Comparison of ENCODE assay signal across 8 cellular contexts in the genomic region with DNA sequence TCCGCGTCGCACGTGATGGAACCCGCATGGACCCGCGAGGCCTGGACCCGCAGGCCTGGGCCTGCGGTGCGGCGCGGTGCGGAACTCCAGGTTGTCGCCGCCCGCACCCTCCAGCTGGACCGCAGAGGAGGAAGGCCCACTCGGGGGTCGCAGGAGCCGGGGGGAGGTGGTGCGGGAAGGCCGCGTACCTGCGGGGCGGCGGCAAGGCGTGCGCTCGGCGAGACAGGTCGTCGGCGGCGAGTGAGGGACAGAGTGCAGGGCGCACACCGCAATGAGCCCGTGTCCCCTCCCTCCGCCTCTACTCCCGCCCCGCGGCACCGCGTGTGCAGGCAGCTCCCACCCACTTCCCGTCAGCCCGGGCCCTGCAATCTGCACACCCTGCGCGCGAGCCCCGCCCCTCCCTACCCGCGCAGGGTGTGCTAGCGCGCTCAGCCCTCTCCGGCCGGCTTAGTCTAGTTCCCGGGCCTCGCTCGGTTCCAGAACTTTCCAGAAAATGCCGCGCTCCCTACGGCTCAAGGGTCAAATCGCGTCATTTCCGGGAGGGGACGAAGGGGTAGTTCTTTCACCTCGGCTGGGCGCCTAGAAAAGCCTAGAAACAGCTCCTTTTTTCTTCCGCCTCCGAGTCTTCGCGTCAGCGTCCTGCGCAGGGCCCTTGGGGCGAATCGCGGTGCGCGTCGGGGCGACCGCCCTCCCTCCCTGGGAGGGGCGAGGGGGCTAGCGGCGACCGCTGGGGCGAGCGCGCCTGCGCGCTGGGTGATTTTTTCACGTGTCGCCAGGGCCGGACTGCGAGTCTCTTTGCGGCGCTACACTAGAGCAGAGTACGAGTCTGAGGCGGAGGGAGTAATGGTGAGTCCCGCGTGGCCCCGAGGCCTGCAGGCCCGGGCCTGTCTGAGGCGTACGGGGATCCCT. TPM values are rescaled to one million over a fixed set of nuclear protein-coding genes. Genes with fewer than 3 reads are reported as not detected.
DNase-seq lines count a peak whose midpoint lies in the region; ATAC-seq and TF ChIP-seq lines count a peak whose summit lies in the region.

A gene (minus strand): TSS at position 247 of the 909 bp plus-strand sequence. CDS start 992 bp downstream, outside the sequence.
A gene (plus strand): TSS at position 786 of the 909 bp plus-strand sequence. CDS start 58 bp downstream, at position 844.

- peak; percentile 72 for TF ChIP-seq POLR2A in breast epithelium (IDR thresholded peaks at IDR 0.05)

- TF ChIP-seq CTCF in VCaP (conservative IDR thresholded peaks at IDR 0.05) (no peak), breast epithelium (IDR thresholded peaks at IDR 0.05) (peak; percentile 5 to 37 (median 34))

- H3K4me3 ChIP-seq in ACC112 (ENCODE audit: low read depth, low read length) (peak within 1 kb of the TSS; percentile 99), breast epithelium (peak within 1 kb of the TSS; percentile 77 to 92 (median 80)), iPS-18c (ENCODE audit: insufficient read depth, low read depth, low read length) (peak within 1 kb of the TSS; percentile 95), skin epidermis (peak within 1 kb of the TSS; percentile 65 to 97 (median 91))

- H3K4me1 ChIP-seq in ACC112 (ENCODE audit: control insufficient read depth, insufficient read depth, low read length, unreplicated experiment) (peaks cover 44% of the 10 kb centered on the region), breast epithelium (peaks cover 0 to 26% of the 10 kb centered on the region in 2 donors)

- H3K27ac ChIP-seq in ACC112 (ENCODE audit: low read depth, low read length) (peak within 1 kb of the TSS; percentile 73), VCaP (peak within 1 kb of the TSS; percentile 95), breast epithelium (peak within 1 kb of the TSS; percentile 97 to 98), skin epidermis (peak within 1 kb of the TSS; percentile 79 to 99 (median 93))

- H3K36me3 ChIP-seq in ACC112 (ENCODE audit: insufficient read depth, low read length) (peaks cover 44% of the 10 kb centered on the region), breast epithelium (no peaks in the 10 kb centered on the region)

- H3K79me2 ChIP-seq in ACC112 (ENCODE audit: control insufficient read depth, insufficient read depth, low read length, unreplicated experiment), result peaks cover 85% of the 10 kb centered on the region

- DNase-seq in NCI-H2196 treated with DMSO at 0.1 percent for 48 hours (lab: John Stamatoyannopoulos, UW; ENCODE audit: unreplicated experiment), result peak; percentile 99
- DNase-seq in breast epithelium (ENCODE audit: low spot score in 2 of 2), result peak; percentile 96 to 97

- peak within 1 kb of the TSS; percentile 65 for H2AFZ ChIP-seq in ACC112 (ENCODE audit: low read length, unreplicated experiment)

- intact Hi-C loops in breast epithelium (cut with DNase I; ENCODE audit: low total_unique reads), result loop anchor here (5.0 kb wide), 1 partner anchor 1962 kb away; no protein-coding TSS in a partner anchor

- H3K9me3 ChIP-seq in breast epithelium (no peaks in the 10 kb centered on the region), iPS-18c (ENCODE audit: control insufficient read depth, insufficient read depth, low read length) (no peaks in the 10 kb centered on the region)

- peak; percentile 89 for ATAC-seq in GM18870 (IDR thresholded peaks at IDR 0.05; ENCODE audit: unreplicated experiment)
- peak; percentile 81 for ATAC-seq in HG03135 (IDR thresholded peaks at IDR 0.05; ENCODE audit: unreplicated experiment)

- H3K27me3 ChIP-seq in ACC112 (ENCODE audit: insufficient read depth, low read length), result no peaks in the 10 kb centered on the region
- H3K27me3 ChIP-seq in breast epithelium, result no peaks in the 10 kb centered on the region

RNA-seq across cellular contexts. Expression of the first gene that starts in this region (rescaled TPM):
- total RNA-seq in breast epithelium, result 100 to 1,000 TPM; 108 to 227 (median 205) TPM

RNA-seq across cellular contexts. Expression of the second gene that starts in this region (rescaled TPM):
- total RNA-seq in breast epithelium, result 100 to 1,000 TPM in 2 of 3 donors, 10 to 100 TPM in 1; 74.9 to 170 (median 124) TPM

Comparison
In these comparisons a context has a peak if more than half of its experiments do, and no peak if none do; other contexts are left out.
1. Peak in every context shown above with its lines: DNase-seq, ATAC-seq, H3K4me3 ChIP-seq and H3K27ac ChIP-seq.